In the genomic region with DNA sequence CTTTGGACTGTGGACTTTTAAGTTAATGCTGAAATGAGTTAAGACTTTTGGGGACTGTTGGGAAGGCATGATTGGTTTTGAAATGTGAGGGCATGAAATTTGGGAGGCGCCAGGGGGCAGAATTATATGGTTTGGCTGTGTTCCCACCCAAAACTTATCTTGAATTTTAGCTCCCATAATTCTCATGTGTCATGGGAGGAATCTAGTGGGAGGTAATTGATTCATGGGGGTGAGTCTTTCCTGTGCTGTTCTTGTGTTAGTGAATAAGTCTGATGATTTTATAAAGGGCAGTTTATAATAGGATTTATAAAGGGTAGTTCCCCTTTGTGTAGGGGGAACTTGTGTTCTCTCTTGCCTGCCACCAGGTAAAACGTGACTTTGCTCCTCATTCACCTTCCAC, we compare ENCODE assay signal across 22 cellular contexts.
"Had no signal": no experiment of that assay in that cellular context is flagged by ENCODE, and none has a peak within 500 bp of the region (broad histone marks: within the 10 kb centered on the region; RNA-seq: fewer than 3 reads in every experiment).

No MANE protein-coding gene starts in this region.

- H3K27ac ChIP-seq: SJSA1, SK-N-MC had no signal

- H3K9me3 ChIP-seq: SJSA1 had no signal

- H3K4me1 ChIP-seq: SJSA1 had no signal

- H3K36me3 ChIP-seq: SJSA1 had no signal

- H3K27me3 ChIP-seq: SJSA1 had no signal

- DNase-seq: IMR-90; Karpas-422; KG1; MM.1S; NCI-H1092 treated with DMSO at 0.1 percent for 48 hours; NCI-H1436; NCI-H187; NCI-H2029; NCI-H2081 treated with DMSO at 0.1 percent for 48 hours; NCI-H2171 treated with DMSO at 0.1 percent for 48 hours; NCI-H446; NCI-H510A; NCI-H524 treated with DMSO at 0.1 percent for 48 hours; NCI-H69; NCI-H774; NK-92 treated with Interleukin-12 subunit alpha and Interleukin-12 subunit beta, amount 100 ng/mL, for 24 hours; Right ventricle myocardium superior; RPMI8226; SIG-M5 had no signal

- H3K4me3 ChIP-seq: SJSA1, SK-N-MC had no signal

- ATAC-seq: HepG2 had no signal
